Comparison of ENCODE assay signal across 21 cellular contexts in the genomic region with DNA sequence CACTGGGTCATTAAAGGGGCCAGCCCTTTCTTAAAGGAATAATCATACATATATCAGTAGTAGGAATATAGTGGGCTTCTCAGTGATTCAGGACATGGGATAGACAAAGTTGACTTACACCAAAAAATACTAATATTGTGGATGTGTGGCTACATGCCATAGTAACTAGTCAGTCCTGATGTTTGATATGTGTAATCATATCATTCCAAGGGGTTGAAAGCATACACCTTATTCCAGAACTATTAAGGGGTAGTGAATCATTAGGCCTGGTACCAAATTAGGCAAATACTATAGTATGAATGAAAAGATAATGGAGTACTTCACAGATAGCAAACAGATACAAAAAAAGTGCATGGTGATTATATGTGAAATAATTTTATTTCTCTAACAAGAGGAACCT.
DNase-seq lines count a peak whose midpoint lies in the region; ATAC-seq and TF ChIP-seq lines count a peak whose summit lies in the region.
"Had no signal": no experiment of that assay in that cellular context is flagged by ENCODE, and none has a peak within 500 bp of the region (broad histone marks: within the 10 kb centered on the region; RNA-seq: fewer than 3 reads in every experiment).

No MANE protein-coding gene starts in this region.

- H4K20me1 ChIP-seq in PC-3 (ENCODE audit: low read length) = no peaks in the 10 kb centered on the region
- H4K20me1 ChIP-seq: BLaER1 treated with 17β-estradiol and CSF1 and Interleukin-3, amounts not matched to agents 10 nM and 100 nM had no signal

- no peak overlapping the region for H3K4me3 Mint-ChIP-seq in activated naive CD4-positive, alpha-beta T cell treated with anti-CD3 and anti-CD28 coated beads, Interleukin-2, amount 10 ng/mL, durations not matched to agents 7 days and 5 days
- H3K4me3 Mint-ChIP-seq: CD14-positive monocyte; CD4-positive, alpha-beta T cell; GM23338; H9 had no signal

- DNase-seq in PC-3 (peak; percentile 15), fibroblast of mammary gland (ENCODE audit: low read depth) (peak; percentile 1), iris pigment epithelial cell (ENCODE audit: low read depth) (peak; percentile 22), NCI-H2196 (lab: John Stamatoyannopoulos, UW; ENCODE audit: unreplicated experiment) (no peak)
- no peak for DNase-seq in activated naive CD4-positive, alpha-beta T cell treated with anti-CD3 and anti-CD28 coated beads, Interleukin-2, amount 10 ng/mL, durations not matched to agents 7 days and 5 days
- DNase-seq: 8988T; ACHN; AML-193; BE2C; Calu3; CD4-positive, alpha-beta T cell; COR-L47; DMS153; DND-41; H9 had no signal

- H3K9me3 ChIP-seq in PC-3 (ENCODE audit: low read length) = no peaks in the 10 kb centered on the region
- H3K9me3 ChIP-seq: BE2C had no signal

- H3K4me2 ChIP-seq in PC-3 (ENCODE audit: low read length) = no peak overlapping the region
- H3K4me2 ChIP-seq: A549; BLaER1 treated with 17β-estradiol and CSF1 and Interleukin-3, amounts not matched to agents 10 nM and 100 nM; GM23338 had no signal

- H3K79me2 ChIP-seq in PC-3 (ENCODE audit: low read length) = no peaks in the 10 kb centered on the region

- no peak overlapping the region for H3K27ac ChIP-seq in PC-3 (ENCODE audit: low read length)
- H3K27ac ChIP-seq: A549; BLaER1 treated with 17β-estradiol and CSF1 and Interleukin-3, amounts not matched to agents 10 nM and 100 nM had no signal

- peaks cover 11% of the 10 kb centered on the region for H3K9me3 Mint-ChIP-seq in activated naive CD4-positive, alpha-beta T cell treated with anti-CD3 and anti-CD28 coated beads, Interleukin-2, amount 10 ng/mL, durations not matched to agents 7 days and 5 days
- H3K9me3 Mint-ChIP-seq: GM23338 had no signal

- CTCF ChIA-PET in PC-3 (lab: Charles Lee) = no interaction called here
- CTCF ChIA-PET in activated naive CD4-positive, alpha-beta T cell treated with anti-CD3 and anti-CD28 coated beads, Interleukin-2, amount 10 ng/mL, durations not matched to agents 7 days and 5 days (lab: Charles Lee) = no interaction called here

- H3K27ac Mint-ChIP-seq in activated naive CD4-positive, alpha-beta T cell treated with anti-CD3 and anti-CD28 coated beads, Interleukin-2, amount 10 ng/mL, durations not matched to agents 7 days and 5 days = no peak overlapping the region
- H3K27ac Mint-ChIP-seq: CD14-positive monocyte; CD4-positive, alpha-beta T cell; GM23338; H9 had no signal

- no peaks in the 10 kb centered on the region for H3K9me2 ChIP-seq in PC-3 (replicated peaks; ENCODE audit: low read length)

- no peaks in the 10 kb centered on the region for H3K27me3 Mint-ChIP-seq in activated naive CD4-positive, alpha-beta T cell treated with anti-CD3 and anti-CD28 coated beads, Interleukin-2, amount 10 ng/mL, durations not matched to agents 7 days and 5 days
- H3K27me3 Mint-ChIP-seq: CD4-positive, alpha-beta T cell had no signal

- BruUV-seq in PC-3 (replicated peaks; lab: Mats Ljungman, UMichigan) = no TSS peak

- no peaks in the 10 kb centered on the region for H3K27me3 ChIP-seq in PC-3 (ENCODE audit: low read length)
- H3K27me3 ChIP-seq: BE2C; BLaER1 treated with 17β-estradiol and CSF1 and Interleukin-3, amounts not matched to agents 10 nM and 100 nM had no signal

- H3F3A ChIP-seq in PC-3 (ENCODE audit: low read length, unreplicated experiment) = no peaks in the 10 kb centered on the region

- H3K4me1 Mint-ChIP-seq in activated naive CD4-positive, alpha-beta T cell treated with anti-CD3 and anti-CD28 coated beads, Interleukin-2, amount 10 ng/mL, durations not matched to agents 7 days and 5 days = no peaks in the 10 kb centered on the region
- H3K4me1 Mint-ChIP-seq: CD14-positive monocyte had no signal

- no peak for ATAC-seq in PC-3
- no peak for ATAC-seq in GM19324 (IDR thresholded peaks at IDR 0.05; ENCODE audit: low FRiP score, unreplicated experiment)
- ATAC-seq: A549, GM23338, HCT116 had no signal

- intact Hi-C loops in PC-3 (cut with micrococcal nuclease) = no loop called here

- H3K36me3 Mint-ChIP-seq in activated naive CD4-positive, alpha-beta T cell treated with anti-CD3 and anti-CD28 coated beads, Interleukin-2, amount 10 ng/mL, durations not matched to agents 7 days and 5 days = no peaks in the 10 kb centered on the region
- H3K36me3 Mint-ChIP-seq: CD14-positive monocyte had no signal

- H3K9ac ChIP-seq in PC-3 (ENCODE audit: low read length) = no peak overlapping the region
- H3K9ac ChIP-seq: BLaER1 treated with 17β-estradiol and CSF1 and Interleukin-3, amounts not matched to agents 10 nM and 100 nM had no signal

- H3K4me3 ChIP-seq in PC-3 (ENCODE audit: low read length) (no peak overlapping the region), fibroblast of mammary gland (ENCODE audit: control insufficient read depth, low read depth, low read length) (no peak overlapping the region)
- H3K4me3 ChIP-seq: A549; BLaER1 treated with 17β-estradiol and CSF1 and Interleukin-3, amounts not matched to agents 10 nM and 100 nM; GM23338 had no signal

- TF ChIP-seq CTCF in PC-3 (conservative IDR thresholded peaks at IDR 0.05; ENCODE audit: low read depth, low read length) (no peak), fibroblast of mammary gland (conservative IDR thresholded peaks at IDR 0.05; ENCODE audit: control insufficient read depth, insufficient read depth, low read depth, low read length) (no peak)

- H3K36me3 ChIP-seq in PC-3 (ENCODE audit: low read depth, low read length) = no peaks in the 10 kb centered on the region
- H3K36me3 ChIP-seq: BE2C; BLaER1 treated with 17β-estradiol and CSF1 and Interleukin-3, amounts not matched to agents 10 nM and 100 nM had no signal

- no peak overlapping the region for H2AFZ ChIP-seq in PC-3 (ENCODE audit: low read length)
- H2AFZ ChIP-seq: GM23338 had no signal

- H3K4me1 ChIP-seq in PC-3 (ENCODE audit: insufficient read depth, low read length) = no peaks in the 10 kb centered on the region
- H3K4me1 ChIP-seq: A549; BE2C; BLaER1 treated with 17β-estradiol and CSF1 and Interleukin-3, amounts not matched to agents 10 nM and 100 nM had no signal

- POLR2A ChIA-PET in PC-3 (lab: Charles Lee; ENCODE audit: unreplicated experiment) = no interaction called here

Comparison
In these comparisons a context has a peak if more than half of its experiments do, and no peak if none do; other contexts are left out.
1. DNase-seq: peak in PC-3 (single experiment), fibroblast of mammary gland (single experiment) and iris pigment epithelial cell (single experiment); none in NCI-H2196 (single experiment) and activated naive CD4-positive, alpha-beta T cell treated with anti-CD3 and anti-CD28 coated beads, Interleukin-2, amount 10 ng/mL, durations not matched to agents 7 days and 5 days (single experiment).